In the genomic region with DNA sequence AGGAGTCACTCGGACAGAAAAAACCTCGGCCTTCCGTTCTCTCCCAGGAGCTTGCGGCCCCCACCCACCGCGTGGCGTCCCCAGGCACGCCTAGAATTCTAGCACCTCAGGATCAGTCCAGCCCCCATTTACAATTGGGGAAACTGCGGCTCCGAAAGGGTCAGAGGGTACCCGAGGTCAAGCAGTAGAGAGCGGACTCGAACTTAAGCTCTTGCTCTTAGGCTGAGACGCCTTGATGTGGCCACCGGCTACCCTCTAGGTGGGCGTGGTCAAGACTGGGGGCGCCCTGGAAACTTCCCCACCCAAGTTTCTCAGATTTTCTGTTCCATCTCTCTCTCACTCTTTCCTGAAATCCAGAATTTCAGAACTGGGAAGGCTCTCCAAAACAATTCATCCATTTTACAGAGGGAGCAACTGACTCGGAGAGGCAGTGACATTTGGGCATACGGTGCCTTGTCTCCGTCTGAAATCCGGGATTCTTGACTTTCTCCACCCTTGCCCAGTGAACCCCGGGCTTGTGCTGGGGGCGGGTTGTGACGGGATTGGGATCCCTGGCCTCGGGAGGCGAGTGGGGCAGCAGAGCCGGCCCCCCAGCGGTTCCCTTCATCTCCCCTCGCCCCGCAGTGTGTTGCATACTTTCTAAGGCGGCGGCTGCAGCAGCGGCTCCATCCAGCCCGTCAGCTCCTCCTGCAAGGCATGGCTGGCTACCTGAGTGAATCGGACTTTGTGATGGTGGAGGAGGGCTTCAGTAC, we compare ENCODE assay signal across 8 cellular contexts. TPM values are rescaled to one million over a fixed set of nuclear protein-coding genes. Genes with fewer than 3 reads are reported as not detected.
DNase-seq lines count a peak whose midpoint lies in the region; ATAC-seq and TF ChIP-seq lines count a peak whose summit lies in the region.

No MANE protein-coding gene starts in this region.

- H2AFZ ChIP-seq in OCI-LY3 (ENCODE audit: low read depth, low read length): peak overlapping the region; percentile 65; the same call in 1 of the 2 replicates
- peak overlapping the region; percentile 83 for H2AFZ ChIP-seq in neural cell (ENCODE audit: low read depth, low read length)

- peak overlapping the region; percentile 57 to 82 (median 78) for H3K9ac ChIP-seq in BLaER1 treated with 17β-estradiol and CSF1 and Interleukin-3, amounts not matched to agents 10 nM and 100 nM
- H3K9ac ChIP-seq in OCI-LY3 (ENCODE audit: low read length): peak overlapping the region; percentile 59; the same call in 1 of the 2 replicates
- no peak overlapping the region for H3K9ac ChIP-seq in endodermal cell (ENCODE audit: extremely low read depth, low read length, poor library complexity, severe bottlenecking)
- H3K9ac ChIP-seq in neural cell (ENCODE audit: low read length): peak overlapping the region; percentile 76

- H3K4me1 ChIP-seq in BLaER1 treated with 17β-estradiol and CSF1 and Interleukin-3, amounts not matched to agents 10 nM and 100 nM: peaks cover 7 to 29% (median 18%) of the 10 kb centered on the region in 10 experiments; a peak in 19 of 20 replicates
- H3K4me1 ChIP-seq in OCI-LY3 (ENCODE audit: low read length) (peaks cover 15% of the 10 kb centered on the region), endodermal cell (ENCODE audit: control insufficient read depth, insufficient read depth, low read length) (no peaks in the 10 kb centered on the region)

- no peak overlapping the region for H3K27ac Mint-ChIP-seq in endodermal cell

- no peak for TF ChIP-seq EP300 in neural cell (conservative IDR thresholded peaks at IDR 0.05; ENCODE audit: poor library complexity, severe bottlenecking)

- no peaks in the 10 kb centered on the region for H3K36me3 ChIP-seq in BLaER1 treated with 17β-estradiol and CSF1 and Interleukin-3, amounts not matched to agents 10 nM and 100 nM
- H3K36me3 ChIP-seq in OCI-LY3 (replicated peaks; ENCODE audit: low read depth, low read length): no peaks in the 10 kb centered on the region
- no peaks in the 10 kb centered on the region for H3K36me3 ChIP-seq in endodermal cell (ENCODE audit: control insufficient read depth, insufficient read depth, low read length)
- no peaks in the 10 kb centered on the region for H3K36me3 ChIP-seq in neural cell (ENCODE audit: insufficient read depth, low read length)

- TF ChIP-seq CTCF in OCI-LY3 (IDR thresholded peaks at IDR 0.05; ENCODE audit: low read depth, low read length) (no peak), endodermal cell (conservative IDR thresholded peaks at IDR 0.05) (no peak), neural cell (IDR thresholded peaks at IDR 0.05; ENCODE audit: poor library complexity, severe bottlenecking) (no peak)

- H3K4me2 ChIP-seq in BLaER1 treated with 17β-estradiol and CSF1 and Interleukin-3, amounts not matched to agents 10 nM and 100 nM: peak overlapping the region; percentile 95 to 100 (median 98)
- peak overlapping the region; percentile 98 for H3K4me2 ChIP-seq in OCI-LY3 (ENCODE audit: low read length)
- peak overlapping the region; percentile 73 for H3K4me2 ChIP-seq in neural cell (ENCODE audit: low read length)

- no peak for TF ChIP-seq RAD21 in neural cell (conservative IDR thresholded peaks at IDR 0.05)

- H3K9me2 ChIP-seq in neural cell (ENCODE audit: insufficient read depth, low read length): no peaks in the 10 kb centered on the region

- H3K79me2 ChIP-seq in OCI-LY3 (ENCODE audit: low read length) (no peaks in the 10 kb centered on the region), neural cell (replicated peaks; ENCODE audit: insufficient read depth, low read length) (no peaks in the 10 kb centered on the region)

- H3K9me3 ChIP-seq in BLaER1 treated with 17β-estradiol and CSF1 and Interleukin-3, amounts not matched to agents 10 nM and 100 nM (replicated peaks in 1 of 11): no peaks in the 10 kb centered on the region
- H3K9me3 ChIP-seq in OCI-LY3 (ENCODE audit: insufficient read depth, low read length): no peaks in the 10 kb centered on the region
- no peaks in the 10 kb centered on the region for H3K9me3 ChIP-seq in endodermal cell (ENCODE audit: control insufficient read depth, low read length)
- H3K9me3 ChIP-seq in neural cell (ENCODE audit: low read length): no peaks in the 10 kb centered on the region

- peaks cover 4% of the 10 kb centered on the region for H3K4me1 Mint-ChIP-seq in endodermal cell

- H3F3A ChIP-seq in neural cell (ENCODE audit: insufficient read depth, low read length, poor library complexity, severe bottlenecking): no peaks in the 10 kb centered on the region

- H3K36me3 Mint-ChIP-seq in endodermal cell (ENCODE audit: low read depth): no peaks in the 10 kb centered on the region

- peak overlapping the region in 10 of 11 experiments; percentile 4 to 60 (median 56); a peak in 14 of 22 replicates for H3K27ac ChIP-seq in BLaER1 treated with 17β-estradiol and CSF1 and Interleukin-3, amounts not matched to agents 10 nM and 100 nM
- H3K27ac ChIP-seq in OCI-LY3 (ENCODE audit: low read length) (no peak overlapping the region), endodermal cell (ENCODE audit: low read depth, low read length) (no peak overlapping the region), neural cell (ENCODE audit: low read length) (no peak overlapping the region)

- ATAC-seq in GM19324 (IDR thresholded peaks at IDR 0.05; ENCODE audit: low FRiP score, unreplicated experiment) (no peak), HG03159 (IDR thresholded peaks at IDR 0.05; ENCODE audit: unreplicated experiment) (no peak)

- no peaks in the 10 kb centered on the region for H3K9me3 Mint-ChIP-seq in endodermal cell

- H3K27me3 ChIP-seq in BLaER1 treated with 17β-estradiol and CSF1 and Interleukin-3, amounts not matched to agents 10 nM and 100 nM: peaks cover 17 to 25% (median 18%) of the 10 kb centered on the region in 11 experiments
- H3K27me3 ChIP-seq in OCI-LY3 (ENCODE audit: low read depth, low read length): peaks cover 11% of the 10 kb centered on the region; the same call in 1 of the 2 replicates
- peaks cover 51% of the 10 kb centered on the region for H3K27me3 ChIP-seq in endodermal cell (ENCODE audit: control insufficient read depth, insufficient read depth, low read length, poor library complexity, severe bottlenecking)
- peaks cover 6% of the 10 kb centered on the region for H3K27me3 ChIP-seq in neural cell (ENCODE audit: insufficient read depth, low read depth, low read length)

- peaks cover 0 to 19% (median 4%) of the 10 kb centered on the region in 11 experiments; a peak in 5 of 22 replicates for H4K20me1 ChIP-seq in BLaER1 treated with 17β-estradiol and CSF1 and Interleukin-3, amounts not matched to agents 10 nM and 100 nM
- no peaks in the 10 kb centered on the region for H4K20me1 ChIP-seq in OCI-LY3 (ENCODE audit: insufficient read depth, low read length)
- no peaks in the 10 kb centered on the region for H4K20me1 ChIP-seq in neural cell (ENCODE audit: insufficient read depth)

- H3K4me3 ChIP-seq in BLaER1 treated with 17β-estradiol and CSF1 and Interleukin-3, amounts not matched to agents 10 nM and 100 nM: peak overlapping the region; percentile 62 to 80 (median 72)
- H3K4me3 ChIP-seq in OCI-LY3 (ENCODE audit: low read length): peak overlapping the region; percentile 96
- peak overlapping the region; percentile 83 for H3K4me3 ChIP-seq in endodermal cell (ENCODE audit: low read length)
- H3K4me3 ChIP-seq in neural cell (ENCODE audit: low read length): peak overlapping the region; percentile 95

- H3K27me3 Mint-ChIP-seq in endodermal cell (ENCODE audit: insufficient read depth): peaks cover 64% of the 10 kb centered on the region

- DNase-seq in endodermal cell (peak; percentile 71), NCI-H1436 (lab: John Stamatoyannopoulos, UW) (no peak), H4 (ENCODE audit: low spot score) (no peak)

- H3K4me3 Mint-ChIP-seq in endodermal cell: peak overlapping the region; percentile 61

- 8 to 13% methylated on average over 15 to 35 of the region's 35 CpGs for WGBS in endodermal cell (ENCODE audit: insufficient coverage in 1 of 2, insufficient read length in 1 of 2), 2 experiments

TF ChIP-seq in neural cell, 6 proteins besides CTCF, POLR2A, EP300 and RAD21 (continues in another document):
- TF ChIP-seq TAF1 (IDR thresholded peaks at IDR 0.05; ENCODE audit: low read depth) (no peak), SMC3 (conservative IDR thresholded peaks at IDR 0.05; ENCODE audit: poor library complexity) (no peak), EZH2 (IDR thresholded peaks at IDR 0.05; ENCODE audit: borderline replicate concordance, insufficient read depth, low read length, poor library complexity, severe bottlenecking) (no peak), REST (IDR thresholded peaks at IDR 0.05; ENCODE audit: borderline replicate concordance) (no peak)

RNA-seq across cellular contexts. Expression of gene AZIN2, which starts 0.8 kb away (rescaled TPM):
- 1 to 10 TPM; 1.7 to 3.0 TPM for total RNA-seq in endodermal cell
- 3.2 TPM for polyA plus RNA-seq in endodermal cell (2013, experiment 1 of 2)
- 4.7 TPM for polyA plus RNA-seq in endodermal cell (2013, experiment 2 of 2)
- 22.5 and 22.7 TPM in 2 replicates for polyA plus RNA-seq in neural cell
- polyA minus RNA-seq in neural cell: 16.1 and 19.1 TPM in 2 replicates
- total RNA-seq in H4 (2014; rRNA removed; shearing (Covaris generic)): 3.9 and 5.8 TPM in 2 replicates

RNA-seq across cellular contexts. Expression of gene AK2, which starts 45.0 kb away (rescaled TPM):
- 100 to 1,000 TPM; 114 to 118 TPM for total RNA-seq in endodermal cell
- 131 TPM for polyA plus RNA-seq in endodermal cell (2013, experiment 1 of 2)
- 97.3 TPM for polyA plus RNA-seq in endodermal cell (2013, experiment 2 of 2)
- 90.1 and 107 TPM in 2 replicates for polyA plus RNA-seq in neural cell
- polyA minus RNA-seq in neural cell: 52.3 and 57.8 TPM in 2 replicates
- total RNA-seq in H4 (2014; rRNA removed; shearing (Covaris generic)): 178 and 192 TPM in 2 replicates

Comparison
In these comparisons a context has a peak if more than half of its experiments do, and no peak if none do; other contexts are left out.
1. H3K27ac ChIP-seq: peak in BLaER1 treated with 17β-estradiol and CSF1 and Interleukin-3, amounts not matched to agents 10 nM and 100 nM (10 of 11); none in OCI-LY3 (single experiment), endodermal cell (single experiment) and neural cell (single experiment).
2. Peak in every context shown above with its lines, with median percentiles within 50 percentile points of each other: H3K4me2 ChIP-seq and H3K4me3 ChIP-seq.